Comparison of ENCODE assay signal across 8 cellular contexts in genomic region chr16:22188595-22189442, GRCh38. TPM values are rescaled to one million over a fixed set of nuclear protein-coding genes. Genes with fewer than 3 reads are reported as not detected.
DNase-seq lines count a peak whose midpoint lies in the region; ATAC-seq, FAIRE-seq and TF ChIP-seq lines count a peak whose summit lies in the region.

No MANE protein-coding gene starts in this region.

- WGBS in lower leg skin, 2 donors, result 28 to 29% methylated on average over 8 of the region's 8 CpGs

- peaks cover 39% of the 10 kb centered on the region for H3K4me1 Mint-ChIP-seq in activated CD4-positive, alpha-beta T cell treated with anti-CD3 and anti-CD28 coated beads for 36 hours

- peak; percentile 87 for FAIRE-seq in H54 (lab: Jason Lieb, UNC)

- CTCF ChIA-PET in activated CD4-positive, alpha-beta T cell treated with anti-CD3 and anti-CD28 coated beads for 36 hours (lab: Charles Lee), result interaction anchor here (0.6 to 4.9 kb wide), 38 partner anchors 9 to 1825 kb away, joined by 3 to 64 read pairs (median 4); partner anchors contain the start of genes MOSMO, PDZD9, POLR3E and UQCRC2

- TF ChIP-seq CTCF in AG09319 (IDR thresholded peaks at IDR 0.05; ENCODE audit: low read depth, low read length), result peak; percentile 86
- peak in 1 of 3 donors; percentile 91 for TF ChIP-seq CTCF in lower leg skin (IDR thresholded peaks at IDR 0.05)

- no peak overlapping the region for H3K4me3 ChIP-seq in lower leg skin (ENCODE audit: low read depth, poor library complexity, severe bottlenecking)

- H3K4me3 Mint-ChIP-seq in activated CD4-positive, alpha-beta T cell treated with anti-CD3 and anti-CD28 coated beads for 36 hours, result peak overlapping the region; percentile 86

- no peak for ATAC-seq in activated CD4-positive, alpha-beta T cell treated with anti-CD3 and anti-CD28 coated beads for 36 hours
- no peak for ATAC-seq in HG03159 (IDR thresholded peaks at IDR 0.05; ENCODE audit: unreplicated experiment)

- peak overlapping the region; percentile 99 for H3K27ac Mint-ChIP-seq in activated CD4-positive, alpha-beta T cell treated with anti-CD3 and anti-CD28 coated beads for 36 hours

- DNase-seq in AG09319 (ENCODE audit: extremely low read depth, low read depth), result peak; percentile 77
- peak; percentile 49 for DNase-seq in H54 (ENCODE audit: insufficient read length, low spot score)
- DNase-seq in NCI-H524 (lab: John Stamatoyannopoulos, UW), result peak; percentile 52 to 78
- DNase-seq in activated CD4-positive, alpha-beta T cell treated with anti-CD3 and anti-CD28 coated beads for 36 hours, result peak; percentile 78
- DNase-seq in dedifferentiated amniotic fluid mesenchymal stem cell (ENCODE audit: extremely low spot score), result peak; percentile 90
- DNase-seq in lower leg skin (ENCODE audit: low spot score in 2 of 2), result peak; percentile 75 to 93
- peak; percentile 28 to 57 (median 36) for DNase-seq in stimulated activated CD4-positive, alpha-beta T cell treated with anti-CD3 and anti-CD28 coated beads, TNF-alpha, amount 100 ng/mL, for 24 hours (ENCODE audit: low read depth in 3 of 3)

- H3K27me3 Mint-ChIP-seq in activated CD4-positive, alpha-beta T cell treated with anti-CD3 and anti-CD28 coated beads for 36 hours, result no peaks in the 10 kb centered on the region

- intact Hi-C loops in activated CD4-positive, alpha-beta T cell treated with anti-CD3 and anti-CD28 coated beads for 36 hours (cut with DNase I, micrococcal nuclease), result loop anchor here (1.0 to 5.0 kb wide), 6 partner anchors 90 to 532 kb away; partner anchors contain the start of gene PDZD9 (in 2 of the 2)
- intact Hi-C loops in lower leg skin (cut with DNase I; ENCODE audit: low total_unique reads), result loop anchor here (5.0 kb wide), 1 partner anchor 187 kb away; the partner anchor contains the start of gene PDZD9

- no peaks in the 10 kb centered on the region for H3K36me3 Mint-ChIP-seq in activated CD4-positive, alpha-beta T cell treated with anti-CD3 and anti-CD28 coated beads for 36 hours (ENCODE audit: low read depth)

- TF ChIP-seq POLR2A in H54 (IDR thresholded peaks at IDR 0.05; ENCODE audit: low read depth, low read length) (no peak), lower leg skin (IDR thresholded peaks at IDR 0.05) (no peak)

- POLR2A ChIA-PET in activated CD4-positive, alpha-beta T cell treated with anti-CD3 and anti-CD28 coated beads for 36 hours (lab: Charles Lee), result interaction anchor here (0.9 to 1.5 kb wide), 3 partner anchors 20 to 110 kb away, joined by 3 read pairs; no protein-coding TSS in a partner anchor

- H3K9me3 Mint-ChIP-seq in activated CD4-positive, alpha-beta T cell treated with anti-CD3 and anti-CD28 coated beads for 36 hours (ENCODE audit: low read depth), result peaks cover 4% of the 10 kb centered on the region

RNA-seq across cellular contexts. Expression of gene EEF2K, which starts 17.3 kb away (rescaled TPM):
- total RNA-seq in activated CD4-positive, alpha-beta T cell treated with anti-CD3 and anti-CD28 coated beads for 36 hours, result 10 to 100 TPM; 23.9 to 28.3 TPM
- total RNA-seq in lower leg skin, result 100 to 1,000 TPM in 1 of 4 donors, 10 to 100 TPM in 3; 47.8 to 112 (median 73.2) TPM

RNA-seq across cellular contexts. Expression of gene SDR42E2, which starts 26.5 kb away (rescaled TPM):
- under 1 TPM in 1 of 2 experiments, not detected in 1; 0.07 TPM for total RNA-seq in activated CD4-positive, alpha-beta T cell treated with anti-CD3 and anti-CD28 coated beads for 36 hours
- total RNA-seq in lower leg skin, result not detected

Comparison
In these comparisons a context has a peak if more than half of its experiments do, and no peak if none do; other contexts are left out.
1. DNase-seq: peak in every context shown above with its lines; median percentile 90 in dedifferentiated amniotic fluid mesenchymal stem cell; 84 in lower leg skin; 78 in activated CD4-positive, alpha-beta T cell treated with anti-CD3 and anti-CD28 coated beads for 36 hours; 77 in AG09319; 65 in NCI-H524; 49 in H54; 36 in stimulated activated CD4-positive, alpha-beta T cell treated with anti-CD3 and anti-CD28 coated beads, TNF-alpha, amount 100 ng/mL, for 24 hours.